8 cellular contexts compared by ENCODE assay signal in genomic region chr12:123232807-123233504, GRCh38. TPM values are rescaled to one million over a fixed set of nuclear protein-coding genes. Genes with fewer than 3 reads are reported as not detected.
DNase-seq lines count a peak whose midpoint lies in the region; ATAC-seq and TF ChIP-seq lines count a peak whose summit lies in the region.

Gene MPHOSPH9 (minus strand): TSS chr12:123233141. CDS start chr12:123230364, 2,777 bp downstream.
Gene MTRFR (plus strand): TSS chr12:123233436. CDS start chr12:123253675, 20,239 bp downstream.

- H2BK15ac ChIP-seq in H9 (ENCODE audit: low read depth, low read length), result no peak within 1 kb of the TSS

- H2AK5ac ChIP-seq in H9 (ENCODE audit: insufficient read length, low read length), result no peak within 1 kb of the TSS

- no peak within 1 kb of the TSS for H3K56ac ChIP-seq in H9 (ENCODE audit: insufficient read length, low read depth, low read length)

- H3K4ac ChIP-seq in H9 (ENCODE audit: low read depth, low read length), result no peak within 1 kb of the TSS

- no peak within 1 kb of the TSS for H4K8ac ChIP-seq in H9 (replicated peaks; ENCODE audit: insufficient read length, low read depth, low read length)

- peak within 1 kb of the TSS; percentile 97 for H3K4me2 ChIP-seq in H9 (ENCODE audit: insufficient read depth, insufficient read length, low read length)

- H3K9me3 Mint-ChIP-seq in H9, result no peaks in the 10 kb centered on the region; a peak in 1 of 5 replicates
- H3K9me3 Mint-ChIP-seq in nephron progenitor cell, result no peaks in the 10 kb centered on the region
- H3K9me3 Mint-ChIP-seq in stimulated activated naive CD8-positive, alpha-beta T cell treated with anti-CD3 and anti-CD28 coated beads, Interleukin-15, amount 100 ng/mL, for 72 hours, result no peaks in the 10 kb centered on the region

- H4K20me1 ChIP-seq in H9 (ENCODE audit: control insufficient read depth, insufficient read depth, insufficient read length), result no peaks in the 10 kb centered on the region

- H3K23ac ChIP-seq in H9 (ENCODE audit: insufficient read length, low read depth, low read length), result no peak within 1 kb of the TSS

- TF ChIP-seq CTCF in H9 (conservative IDR thresholded peaks at IDR 0.05) (no peak), nephron progenitor cell (IDR thresholded peaks at IDR 0.05) (no peak)

- H2AFZ ChIP-seq in H9 (ENCODE audit: low read length), result peak within 1 kb of the TSS; percentile 89

- H3K27me3 Mint-ChIP-seq in H9 (ENCODE audit: low read depth) (no peaks in the 10 kb centered on the region), nephron progenitor cell (ENCODE audit: low read depth, poor library complexity) (peaks cover 3% of the 10 kb centered on the region)
- H3K27me3 Mint-ChIP-seq in stimulated activated naive CD8-positive, alpha-beta T cell treated with anti-CD3 and anti-CD28 coated beads, Interleukin-15, amount 100 ng/mL, for 72 hours, result no peaks in the 10 kb centered on the region

- H3K23me2 ChIP-seq in H9 (ENCODE audit: insufficient read length, low read depth, low read length, poor library complexity, severe bottlenecking), result peaks cover 11% of the 10 kb centered on the region

- H2BK5ac ChIP-seq in H9 (ENCODE audit: insufficient read length, low read length), result peak within 1 kb of the TSS; percentile 75

- H3K36me3 ChIP-seq in MG63, result peaks cover 27% of the 10 kb centered on the region

- H2BK120ac ChIP-seq in H9 (ENCODE audit: low read depth, low read length, poor library complexity, severe bottlenecking), result no peak within 1 kb of the TSS

- peak within 1 kb of the TSS; percentile 92 for H3K14ac ChIP-seq in H9 (ENCODE audit: insufficient read depth, low read length)

- peak within 1 kb of the TSS; percentile 92 for H3K9ac ChIP-seq in H9 (ENCODE audit: extremely low read depth, insufficient read length, low read length)

- H2BK20ac ChIP-seq in H9 (ENCODE audit: low read depth, low read length, poor library complexity, severe bottlenecking), result no peak within 1 kb of the TSS

- H3K79me2 ChIP-seq in H9 (ENCODE audit: insufficient read depth, low read length), result peaks cover 2% of the 10 kb centered on the region; the same call in 1 of the 2 replicates

- no peak within 1 kb of the TSS for H3T11ph ChIP-seq in H9 (ENCODE audit: low read length)

- DNase-seq in ELR (ENCODE audit: low read depth), result peak; percentile 100
- DNase-seq in H9, result peak; percentile 100
- peak; percentile 98 for DNase-seq in MG63
- DNase-seq in SHP77 treated with DMSO at 0.1 percent for 48 hours (lab: John Stamatoyannopoulos, UW), result peak; percentile 99
- peak; percentile 99 for DNase-seq in activated effector memory CD4-positive, alpha-beta T cell treated with anti-CD3 and anti-CD28 coated beads, Interleukin-2, amount 50 U/mL, for 16 hours
- DNase-seq in fibroblast of the conjunctiva (ENCODE audit: low read depth), result peak; percentile 99
- DNase-seq in nephron progenitor cell, result peak; percentile 96
- DNase-seq in stimulated activated naive CD8-positive, alpha-beta T cell treated with anti-CD3 and anti-CD28 coated beads, Interleukin-15, amount 100 ng/mL, for 72 hours, result peak; percentile 99 to 100

- H3K79me1 ChIP-seq in H9 (ENCODE audit: insufficient read depth, low read depth, low read length, poor library complexity, severe bottlenecking), result peaks cover 3% of the 10 kb centered on the region

- peak within 1 kb of the TSS; percentile 83 for H3K18ac ChIP-seq in H9 (ENCODE audit: insufficient read length, low read depth, low read length)

- H3K4me1 Mint-ChIP-seq in H9 (peaks cover 16 to 23% of the 10 kb centered on the region in 2 experiments), nephron progenitor cell (peaks cover 55% of the 10 kb centered on the region)
- H3K4me1 Mint-ChIP-seq in stimulated activated naive CD8-positive, alpha-beta T cell treated with anti-CD3 and anti-CD28 coated beads, Interleukin-15, amount 100 ng/mL, for 72 hours, result peaks cover 67% of the 10 kb centered on the region

- H3K27me3 ChIP-seq in H9 (ENCODE audit: insufficient read depth, low read length), result no peaks in the 10 kb centered on the region
- no peaks in the 10 kb centered on the region for H3K27me3 ChIP-seq in MG63

- ATAC-seq in stimulated activated naive CD8-positive, alpha-beta T cell treated with anti-CD3 and anti-CD28 coated beads, Interleukin-15, amount 100 ng/mL, for 72 hours, result peak; percentile 92

- no peak within 1 kb of the TSS for H2BK12ac ChIP-seq in H9 (ENCODE audit: insufficient read length, low read depth, low read length)

- H3K9me3 ChIP-seq in H9 (ENCODE audit: control insufficient read depth, low read depth, low read length) (no peaks in the 10 kb centered on the region), MG63 (no peaks in the 10 kb centered on the region)

- peak within 1 kb of the TSS; percentile 49 for H3K27ac ChIP-seq in H9 (ENCODE audit: insufficient read length, low read depth, low read length)

- H3K4me3 ChIP-seq in MG63, result peak within 1 kb of the TSS; percentile 99

- H4K5ac ChIP-seq in H9 (ENCODE audit: insufficient read length, low read depth, low read length), result no peak within 1 kb of the TSS

- H3K27ac Mint-ChIP-seq in H9 (peak within 1 kb of the TSS; percentile 82 to 97 (median 95)), nephron progenitor cell (peak within 1 kb of the TSS; percentile 97)
- H3K27ac Mint-ChIP-seq in stimulated activated naive CD8-positive, alpha-beta T cell treated with anti-CD3 and anti-CD28 coated beads, Interleukin-15, amount 100 ng/mL, for 72 hours, result peak within 1 kb of the TSS; percentile 99

- H3K4me3 Mint-ChIP-seq in H9, result peak within 1 kb of the TSS; percentile 96 to 99
- H3K4me3 Mint-ChIP-seq in nephron progenitor cell, result peak within 1 kb of the TSS; percentile 97
- H3K4me3 Mint-ChIP-seq in stimulated activated naive CD8-positive, alpha-beta T cell treated with anti-CD3 and anti-CD28 coated beads, Interleukin-15, amount 100 ng/mL, for 72 hours, result peak within 1 kb of the TSS; percentile 96 to 100

- WGBS in H9 (ENCODE audit: extremely low coverage, insufficient read length, low lambda C conversion rate), result no CpG with 5 or more reads among the region's 66 CpGs

- H3K36me3 Mint-ChIP-seq in H9 (ENCODE audit: insufficient read depth in 1 of 3, low read depth in 3 of 3) (peaks cover 5 to 31% (median 21%) of the 10 kb centered on the region in 3 experiments; a peak in 6 of 7 replicates), nephron progenitor cell (ENCODE audit: low read depth) (peaks cover 38% of the 10 kb centered on the region)

- H3K4me1 ChIP-seq in H9 (ENCODE audit: insufficient read depth, low read length), result no peaks in the 10 kb centered on the region; the same call in 1 of the 2 replicates

- no peak within 1 kb of the TSS for H4K91ac ChIP-seq in H9 (ENCODE audit: insufficient read length, low read depth, low read length)

RNA-seq across cellular contexts. Expression of gene MPHOSPH9, which starts in this region (rescaled TPM):
- 58.3 and 60.5 TPM in 2 replicates for total RNA-seq in H9 (2021)
- total RNA-seq in MG63 (2014; rRNA removed; shearing (Covaris generic); ENCODE audit: low replicate concordance), result 16.0 and 20.7 TPM in 2 replicates

RNA-seq across cellular contexts. Expression of gene MTRFR, which starts in this region (rescaled TPM):
- total RNA-seq in H9 (2021), result 13.0 and 14.8 TPM in 2 replicates
- total RNA-seq in MG63 (2014; rRNA removed; shearing (Covaris generic); ENCODE audit: low replicate concordance), result 17.6 and 27.1 TPM in 2 replicates

Comparison
In these comparisons a context has a peak if more than half of its experiments do, and no peak if none do; other contexts are left out.
1. Peak in every context shown above with its lines: DNase-seq, ATAC-seq, H3K4me3 ChIP-seq and H3K27ac ChIP-seq.